Comparison of ENCODE assay signal across 1 cellular context in genomic region chr10:110420401-110421193, GRCh38.
A peak's percentile ranks its signal among the peaks of the same experiment; 100 is the strongest.
TF ChIP-seq lines count a peak whose summit lies in the region.

No MANE protein-coding gene starts in this region.

TF ChIP-seq in K562, 482 proteins besides CTCF, POLR2A, EP300 and RAD21 (continued from another document):
- no peak for TF ChIP-seq HBP1 (CRISPR knock-in tag; IDR thresholded peaks at IDR 0.05)
- TF ChIP-seq MTA3 (IDR thresholded peaks at IDR 0.05; ENCODE audit: borderline replicate concordance) = no peak
- no peak for TF ChIP-seq KAT7 (CRISPR knock-in tag; IDR thresholded peaks at IDR 0.05; ENCODE audit: borderline replicate concordance)
- no peak for TF ChIP-seq ZNF407 (IDR thresholded peaks at IDR 0.05; ENCODE audit: low read depth)
- TF ChIP-seq NFIC (IDR thresholded peaks at IDR 0.05) = peak; percentile 77
- no peak for TF ChIP-seq ZBTB43 (CRISPR knock-in tag; IDR thresholded peaks at IDR 0.05)
- no peak for TF ChIP-seq CHCHD3 (CRISPR knock-in tag; IDR thresholded peaks at IDR 0.05)
- TF ChIP-seq SMC3 (conservative IDR thresholded peaks at IDR 0.05; ENCODE audit: insufficient read depth, low read depth, low read length) = no peak
- TF ChIP-seq RFX1 (IDR thresholded peaks at IDR 0.05) = peak; percentile 92
- no peak for TF ChIP-seq E2F8 (IDR thresholded peaks at IDR 0.05; ENCODE audit: low read depth, partially characterized antibody)
- no peak for TF ChIP-seq FOXA1 (IDR thresholded peaks at IDR 0.05; ENCODE audit: borderline replicate concordance)
- no peak for TF ChIP-seq HDAC2 (IDR thresholded peaks at IDR 0.05)
- TF ChIP-seq ZNF282 (CRISPR knock-in tag; IDR thresholded peaks at IDR 0.05) = no peak
